In genomic region chr15:68846851-68847439, GRCh38 we compare ENCODE assay signal across 3 cellular contexts.
A peak's percentile ranks its signal among the peaks of the same experiment; 100 is the strongest.
TF ChIP-seq lines count a peak whose summit lies in the region.

No MANE protein-coding gene starts in this region.

TF ChIP-seq in A549, 52 proteins besides CTCF, POLR2A, EP300 and RAD21 (continued from another document):
- TF ChIP-seq PBX3 (IDR thresholded peaks at IDR 0.05), result no peak
TF ChIP-seq in A549: peak in this region for 2.

TF ChIP-seq in HEK293, 187 proteins besides CTCF, POLR2A, EP300 and RAD21 (continued from another document):
- TF ChIP-seq ZNF664 (tag by site-specific recombination; IDR thresholded peaks at IDR 0.05), result 0 out of 2 replicates have a peak, but pooled peaks have one; percentile 34

TF ChIP-seq in K562, 482 proteins besides CTCF, POLR2A, EP300 and RAD21 (continued from another document):
- TF ChIP-seq CBX2 (IDR thresholded peaks at IDR 0.05; ENCODE audit: insufficient read depth, low read length, poor library complexity, severe bottlenecking), result peak; percentile 99
- TF ChIP-seq E2F4 (CRISPR knock-in tag; IDR thresholded peaks at IDR 0.05; ENCODE audit: low read depth), result no peak
- TF ChIP-seq SFPQ (IDR thresholded peaks at IDR 0.05; ENCODE audit: low read depth, low read length), result no peak
- no peak for TF ChIP-seq ZNF589 (CRISPR knock-in tag; IDR thresholded peaks at IDR 0.05; ENCODE audit: low read depth)
- TF ChIP-seq RFX5 (IDR thresholded peaks at IDR 0.05; ENCODE audit: low read depth, low read length), result no peak
- no peak for TF ChIP-seq ZNF395 (CRISPR knock-in tag; IDR thresholded peaks at IDR 0.05)
- no peak for TF ChIP-seq SETDB1 (IDR thresholded peaks at IDR 0.05; ENCODE audit: low read length)
- TF ChIP-seq CREB5 (CRISPR knock-in tag; IDR thresholded peaks at IDR 0.05), result no peak
- TF ChIP-seq TEAD1 (CRISPR knock-in tag; IDR thresholded peaks at IDR 0.05), result no peak
- no peak for TF ChIP-seq HSF4 (CRISPR knock-in tag; IDR thresholded peaks at IDR 0.05; ENCODE audit: borderline replicate concordance)
- no peak for TF ChIP-seq SIN3A (IDR thresholded peaks at IDR 0.05; ENCODE audit: borderline replicate concordance in 2 of 2, control insufficient read depth in 1 of 2, low read depth in 2 of 2, low read length in 2 of 2)
- no peak for TF ChIP-seq PRPF4 (IDR thresholded peaks at IDR 0.05; ENCODE audit: insufficient read depth, low read depth, low read length, poor library complexity, severe bottlenecking)
- TF ChIP-seq SMARCB1 (IDR thresholded peaks at IDR 0.05; ENCODE audit: insufficient read length, low read depth), result no peak
- no peak for TF ChIP-seq ESRRB (CRISPR knock-in tag; IDR thresholded peaks at IDR 0.05; ENCODE audit: borderline replicate concordance)
- TF ChIP-seq CEBPG (CRISPR knock-in tag; IDR thresholded peaks at IDR 0.05), result no peak
- TF ChIP-seq CEBPG (tag; conservative IDR thresholded peaks at IDR 0.05 in 1 of 2, IDR thresholded peaks at IDR 0.05 in 1 of 2), result 0 out of 4 replicates have a peak, but pooled peaks of 1 of the 2 experiments have one; percentile 12
- no peak for TF ChIP-seq CBFA2T2 (conservative IDR thresholded peaks at IDR 0.05)
- TF ChIP-seq RBM39 (optimal IDR thresholded peaks at IDR 0.05; ENCODE audit: low read depth, low read length), result no peak
- TF ChIP-seq BMI1 (IDR thresholded peaks at IDR 0.05; ENCODE audit: low read length), result peak; percentile 80; the same call in 1 of the 2 replicates
- TF ChIP-seq TFAM (CRISPR knock-in tag; conservative IDR thresholded peaks at IDR 0.05), result no peak
- peak; percentile 100 for TF ChIP-seq CBX8 (IDR thresholded peaks at IDR 0.05; ENCODE audit: borderline replicate concordance, extremely low read depth, low read depth, low read length, poor library complexity, severe bottlenecking)
- TF ChIP-seq MEIS2 (IDR thresholded peaks at IDR 0.05; ENCODE audit: partially characterized antibody), result no peak
- no peak for TF ChIP-seq ZNF57 (CRISPR knock-in tag; IDR thresholded peaks at IDR 0.05)
- TF ChIP-seq ZNF507 (tag; conservative IDR thresholded peaks at IDR 0.05), result no peak
- no peak for TF ChIP-seq THRA (IDR thresholded peaks at IDR 0.05)
- TF ChIP-seq EZH2 (IDR thresholded peaks at IDR 0.05; ENCODE audit: borderline replicate concordance, low read depth, low read length), result no peak
- no peak for TF ChIP-seq MLX (CRISPR knock-in tag; conservative IDR thresholded peaks at IDR 0.05)
- TF ChIP-seq CREBBP (IDR thresholded peaks at IDR 0.05; ENCODE audit: low read depth, low read length), result no peak
- no peak for TF ChIP-seq MYC (IDR thresholded peaks at IDR 0.05; ENCODE audit: low read depth, low read length)
- TF ChIP-seq MYC (CRISPR knock-in tag; IDR thresholded peaks at IDR 0.05; ENCODE audit: borderline replicate concordance, low read depth), result no peak
- TF ChIP-seq TCF7L2 (IDR thresholded peaks at IDR 0.05; ENCODE audit: low read depth, low read length), result no peak
- TF ChIP-seq ZNF780A (CRISPR knock-in tag; IDR thresholded peaks at IDR 0.05), result no peak
- TF ChIP-seq GTF2B (IDR thresholded peaks at IDR 0.05; ENCODE audit: extremely low read depth, insufficient read length), result no peak
- TF ChIP-seq RNF2 (IDR thresholded peaks at IDR 0.05), result peak; percentile 72; the same call in 1 of the 2 replicates
- TF ChIP-seq RUNX1 (IDR thresholded peaks at IDR 0.05; ENCODE audit: low read depth), result no peak
- TF ChIP-seq SP1 (CRISPR knock-in tag; IDR thresholded peaks at IDR 0.05), result no peak
- no peak for TF ChIP-seq AFF4 (CRISPR knock-in tag; IDR thresholded peaks at IDR 0.05)
- no peak for TF ChIP-seq MTA1 (IDR thresholded peaks at IDR 0.05; ENCODE audit: borderline replicate concordance)
- TF ChIP-seq ZNF140 (CRISPR knock-in tag; IDR thresholded peaks at IDR 0.05), result no peak
- TF ChIP-seq TGIF2 (CRISPR knock-in tag; IDR thresholded peaks at IDR 0.05), result no peak
- TF ChIP-seq ZFP36 (IDR thresholded peaks at IDR 0.05; ENCODE audit: low read depth, low read length, partially characterized antibody), result peak; percentile 57
- no peak for TF ChIP-seq PTTG1 (tag; IDR thresholded peaks at IDR 0.05; ENCODE audit: low read depth)
- no peak for TF ChIP-seq TRIM24 (IDR thresholded peaks at IDR 0.05)
- no peak for TF ChIP-seq ZNF609 (CRISPR knock-in tag; IDR thresholded peaks at IDR 0.05; ENCODE audit: borderline replicate concordance)
- TF ChIP-seq RCOR1 (IDR thresholded peaks at IDR 0.05; ENCODE audit: borderline replicate concordance in 1 of 2, low read depth in 2 of 2, low read length in 2 of 2), result no peak
- no peak for TF ChIP-seq CAMTA2 (CRISPR knock-in tag; conservative IDR thresholded peaks at IDR 0.05)
- TF ChIP-seq GABPB2 (CRISPR knock-in tag; conservative IDR thresholded peaks at IDR 0.05), result no peak
- no peak for TF ChIP-seq MXI1 (IDR thresholded peaks at IDR 0.05; ENCODE audit: low read depth, low read length)
